ENCODE assay signal across 1 cellular context in genomic region chr15:41774062-41774872, GRCh38.
TF ChIP-seq lines count a peak whose summit lies in the region.

A gene with protein sequence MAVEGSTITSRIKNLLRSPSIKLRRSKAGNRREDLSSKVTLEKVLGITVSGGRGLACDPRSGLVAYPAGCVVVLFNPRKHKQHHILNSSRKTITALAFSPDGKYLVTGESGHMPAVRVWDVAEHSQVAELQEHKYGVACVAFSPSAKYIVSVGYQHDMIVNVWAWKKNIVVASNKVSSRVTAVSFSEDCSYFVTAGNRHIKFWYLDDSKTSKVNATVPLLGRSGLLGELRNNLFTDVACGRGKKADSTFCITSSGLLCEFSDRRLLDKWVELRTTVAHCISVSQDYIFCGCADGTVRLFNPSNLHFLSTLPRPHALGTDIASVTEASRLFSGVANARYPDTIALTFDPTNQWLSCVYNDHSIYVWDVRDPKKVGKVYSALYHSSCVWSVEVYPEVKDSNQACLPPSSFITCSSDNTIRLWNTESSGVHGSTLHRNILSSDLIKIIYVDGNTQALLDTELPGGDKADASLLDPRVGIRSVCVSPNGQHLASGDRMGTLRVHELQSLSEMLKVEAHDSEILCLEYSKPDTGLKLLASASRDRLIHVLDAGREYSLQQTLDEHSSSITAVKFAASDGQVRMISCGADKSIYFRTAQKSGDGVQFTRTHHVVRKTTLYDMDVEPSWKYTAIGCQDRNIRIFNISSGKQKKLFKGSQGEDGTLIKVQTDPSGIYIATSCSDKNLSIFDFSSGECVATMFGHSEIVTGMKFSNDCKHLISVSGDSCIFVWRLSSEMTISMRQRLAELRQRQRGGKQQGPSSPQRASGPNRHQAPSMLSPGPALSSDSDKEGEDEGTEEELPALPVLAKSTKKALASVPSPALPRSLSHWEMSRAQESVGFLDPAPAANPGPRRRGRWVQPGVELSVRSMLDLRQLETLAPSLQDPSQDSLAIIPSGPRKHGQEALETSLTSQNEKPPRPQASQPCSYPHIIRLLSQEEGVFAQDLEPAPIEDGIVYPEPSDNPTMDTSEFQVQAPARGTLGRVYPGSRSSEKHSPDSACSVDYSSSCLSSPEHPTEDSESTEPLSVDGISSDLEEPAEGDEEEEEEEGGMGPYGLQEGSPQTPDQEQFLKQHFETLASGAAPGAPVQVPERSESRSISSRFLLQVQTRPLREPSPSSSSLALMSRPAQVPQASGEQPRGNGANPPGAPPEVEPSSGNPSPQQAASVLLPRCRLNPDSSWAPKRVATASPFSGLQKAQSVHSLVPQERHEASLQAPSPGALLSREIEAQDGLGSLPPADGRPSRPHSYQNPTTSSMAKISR (N-terminal part only) (plus strand): TSS chr15:41774484. CDS start chr15:41775276, 792 bp downstream.

TF ChIP-seq in WTC11, 78 proteins besides CTCF, POLR2A, EP300 and RAD21 (continued from another document and continues in another):
- TF ChIP-seq, protein P1, sequence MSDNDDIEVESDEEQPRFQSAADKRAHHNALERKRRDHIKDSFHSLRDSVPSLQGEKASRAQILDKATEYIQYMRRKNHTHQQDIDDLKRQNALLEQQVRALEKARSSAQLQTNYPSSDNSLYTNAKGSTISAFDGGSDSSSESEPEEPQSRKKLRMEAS (CRISPR knock-in tag; IDR thresholded peaks at IDR 0.05): peak; percentile 93
- TF ChIP-seq ARID4B (CRISPR knock-in tag; IDR thresholded peaks at IDR 0.05; ENCODE audit: borderline replicate concordance): peak; percentile 46; the same call in 1 of the 2 replicates
- TF ChIP-seq EMX1 (CRISPR knock-in tag; IDR thresholded peaks at IDR 0.05): peak; percentile 82; the same call in 1 of the 2 replicates
- TF ChIP-seq SP1 (CRISPR knock-in tag; conservative IDR thresholded peaks at IDR 0.05): peak; percentile 99
- no peak for TF ChIP-seq TEAD4 (CRISPR knock-in tag; IDR thresholded peaks at IDR 0.05)
- TF ChIP-seq, protein P2, sequence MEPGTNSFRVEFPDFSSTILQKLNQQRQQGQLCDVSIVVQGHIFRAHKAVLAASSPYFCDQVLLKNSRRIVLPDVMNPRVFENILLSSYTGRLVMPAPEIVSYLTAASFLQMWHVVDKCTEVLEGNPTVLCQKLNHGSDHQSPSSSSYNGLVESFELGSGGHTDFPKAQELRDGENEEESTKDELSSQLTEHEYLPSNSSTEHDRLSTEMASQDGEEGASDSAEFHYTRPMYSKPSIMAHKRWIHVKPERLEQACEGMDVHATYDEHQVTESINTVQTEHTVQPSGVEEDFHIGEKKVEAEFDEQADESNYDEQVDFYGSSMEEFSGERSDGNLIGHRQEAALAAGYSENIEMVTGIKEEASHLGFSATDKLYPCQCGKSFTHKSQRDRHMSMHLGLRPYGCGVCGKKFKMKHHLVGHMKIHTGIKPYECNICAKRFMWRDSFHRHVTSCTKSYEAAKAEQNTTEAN (CRISPR knock-in tag; IDR thresholded peaks at IDR 0.05): no peak
- TF ChIP-seq, protein P3, sequence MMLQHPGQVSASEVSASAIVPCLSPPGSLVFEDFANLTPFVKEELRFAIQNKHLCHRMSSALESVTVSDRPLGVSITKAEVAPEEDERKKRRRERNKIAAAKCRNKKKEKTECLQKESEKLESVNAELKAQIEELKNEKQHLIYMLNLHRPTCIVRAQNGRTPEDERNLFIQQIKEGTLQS (CRISPR knock-in tag; conservative IDR thresholded peaks at IDR 0.05): no peak
- TF ChIP-seq SMAD3 (CRISPR knock-in tag; IDR thresholded peaks at IDR 0.05; ENCODE audit: borderline replicate concordance): no peak; the same call in 1 of the 2 replicates
- TF ChIP-seq ELF4 (CRISPR knock-in tag; IDR thresholded peaks at IDR 0.05; ENCODE audit: low read depth): no peak
- peak; percentile 63 for TF ChIP-seq NFE2L1 (CRISPR knock-in tag; IDR thresholded peaks at IDR 0.05)
- TF ChIP-seq FOXP1 (CRISPR knock-in tag; IDR thresholded peaks at IDR 0.05; ENCODE audit: borderline replicate concordance): peak; percentile 71
- 0 out of 2 replicates have a peak, but pooled peaks have one; percentile 52 for TF ChIP-seq CREM (CRISPR knock-in tag; IDR thresholded peaks at IDR 0.05)
- TF ChIP-seq ZNF396 (CRISPR knock-in tag; IDR thresholded peaks at IDR 0.05; ENCODE audit: borderline replicate concordance): no peak
- TF ChIP-seq, protein P4, sequence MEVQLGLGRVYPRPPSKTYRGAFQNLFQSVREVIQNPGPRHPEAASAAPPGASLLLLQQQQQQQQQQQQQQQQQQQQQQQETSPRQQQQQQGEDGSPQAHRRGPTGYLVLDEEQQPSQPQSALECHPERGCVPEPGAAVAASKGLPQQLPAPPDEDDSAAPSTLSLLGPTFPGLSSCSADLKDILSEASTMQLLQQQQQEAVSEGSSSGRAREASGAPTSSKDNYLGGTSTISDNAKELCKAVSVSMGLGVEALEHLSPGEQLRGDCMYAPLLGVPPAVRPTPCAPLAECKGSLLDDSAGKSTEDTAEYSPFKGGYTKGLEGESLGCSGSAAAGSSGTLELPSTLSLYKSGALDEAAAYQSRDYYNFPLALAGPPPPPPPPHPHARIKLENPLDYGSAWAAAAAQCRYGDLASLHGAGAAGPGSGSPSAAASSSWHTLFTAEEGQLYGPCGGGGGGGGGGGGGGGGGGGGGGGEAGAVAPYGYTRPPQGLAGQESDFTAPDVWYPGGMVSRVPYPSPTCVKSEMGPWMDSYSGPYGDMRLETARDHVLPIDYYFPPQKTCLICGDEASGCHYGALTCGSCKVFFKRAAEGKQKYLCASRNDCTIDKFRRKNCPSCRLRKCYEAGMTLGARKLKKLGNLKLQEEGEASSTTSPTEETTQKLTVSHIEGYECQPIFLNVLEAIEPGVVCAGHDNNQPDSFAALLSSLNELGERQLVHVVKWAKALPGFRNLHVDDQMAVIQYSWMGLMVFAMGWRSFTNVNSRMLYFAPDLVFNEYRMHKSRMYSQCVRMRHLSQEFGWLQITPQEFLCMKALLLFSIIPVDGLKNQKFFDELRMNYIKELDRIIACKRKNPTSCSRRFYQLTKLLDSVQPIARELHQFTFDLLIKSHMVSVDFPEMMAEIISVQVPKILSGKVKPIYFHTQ (CRISPR knock-in tag; IDR thresholded peaks at IDR 0.05): no peak
- TF ChIP-seq ZNF532 (CRISPR knock-in tag; IDR thresholded peaks at IDR 0.05; ENCODE audit: borderline replicate concordance): no peak
- TF ChIP-seq GABPB1 (CRISPR knock-in tag; IDR thresholded peaks at IDR 0.05): peak; percentile 77
- no peak; the same call in 1 of the 2 replicates for TF ChIP-seq PRRX2 (CRISPR knock-in tag; IDR thresholded peaks at IDR 0.05)
- peak; percentile 97 for TF ChIP-seq ETV6 (CRISPR knock-in tag; IDR thresholded peaks at IDR 0.05)
- TF ChIP-seq GTF2I (CRISPR knock-in tag; conservative IDR thresholded peaks at IDR 0.05): no peak
- TF ChIP-seq NR2C2 (CRISPR knock-in tag; IDR thresholded peaks at IDR 0.05): no peak
- peak; percentile 76 for TF ChIP-seq TEAD1 (CRISPR knock-in tag; IDR thresholded peaks at IDR 0.05)
- TF ChIP-seq SMAD4 (CRISPR knock-in tag; IDR thresholded peaks at IDR 0.05): no peak
- no peak; the same call in 1 of the 2 replicates for TF ChIP-seq ZNF138 (CRISPR knock-in tag; conservative IDR thresholded peaks at IDR 0.05)
- TF ChIP-seq, protein P5, sequence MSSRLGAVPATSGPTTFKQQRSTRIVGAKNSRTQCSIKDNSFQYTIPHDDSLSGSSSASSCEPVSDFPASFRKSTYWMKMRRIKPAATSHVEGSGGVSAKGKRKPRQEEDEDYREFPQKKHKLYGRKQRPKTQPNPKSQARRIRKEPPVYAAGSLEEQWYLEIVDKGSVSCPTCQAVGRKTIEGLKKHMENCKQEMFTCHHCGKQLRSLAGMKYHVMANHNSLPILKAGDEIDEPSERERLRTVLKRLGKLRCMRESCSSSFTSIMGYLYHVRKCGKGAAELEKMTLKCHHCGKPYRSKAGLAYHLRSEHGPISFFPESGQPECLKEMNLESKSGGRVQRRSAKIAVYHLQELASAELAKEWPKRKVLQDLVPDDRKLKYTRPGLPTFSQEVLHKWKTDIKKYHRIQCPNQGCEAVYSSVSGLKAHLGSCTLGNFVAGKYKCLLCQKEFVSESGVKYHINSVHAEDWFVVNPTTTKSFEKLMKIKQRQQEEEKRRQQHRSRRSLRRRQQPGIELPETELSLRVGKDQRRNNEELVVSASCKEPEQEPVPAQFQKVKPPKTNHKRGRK (CRISPR knock-in tag; IDR thresholded peaks at IDR 0.05; ENCODE audit: borderline replicate concordance): no peak
- peak; percentile 91 for TF ChIP-seq E2F5 (CRISPR knock-in tag; IDR thresholded peaks at IDR 0.05)
- TF ChIP-seq ERG (CRISPR knock-in tag; IDR thresholded peaks at IDR 0.05): no peak
- TF ChIP-seq NR3C1 (CRISPR knock-in tag; conservative IDR thresholded peaks at IDR 0.05; ENCODE audit: low read depth): 0 out of 2 replicates have a peak, but pooled peaks have one; percentile 77
- TF ChIP-seq, protein P6, sequence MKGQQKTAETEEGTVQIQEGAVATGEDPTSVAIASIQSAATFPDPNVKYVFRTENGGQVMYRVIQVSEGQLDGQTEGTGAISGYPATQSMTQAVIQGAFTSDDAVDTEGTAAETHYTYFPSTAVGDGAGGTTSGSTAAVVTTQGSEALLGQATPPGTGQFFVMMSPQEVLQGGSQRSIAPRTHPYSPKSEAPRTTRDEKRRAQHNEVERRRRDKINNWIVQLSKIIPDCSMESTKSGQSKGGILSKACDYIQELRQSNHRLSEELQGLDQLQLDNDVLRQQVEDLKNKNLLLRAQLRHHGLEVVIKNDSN (CRISPR knock-in tag; IDR thresholded peaks at IDR 0.05): peak; percentile 19; the same call in 1 of the 2 replicates
- TF ChIP-seq HMGA2 (CRISPR knock-in tag; IDR thresholded peaks at IDR 0.05): no peak
